ENCODE assay signal across 8 cellular contexts in genomic region chr18:6885992-6886823, GRCh38.
DNase-seq lines count a peak whose midpoint lies in the region; ATAC-seq, FAIRE-seq and TF ChIP-seq lines count a peak whose summit lies in the region.

No MANE protein-coding gene starts in this region.

- no peak for TF ChIP-seq EP300 in H1 (IDR thresholded peaks at IDR 0.05; ENCODE audit: borderline replicate concordance in 1 of 2, low read depth in 2 of 2, low read length in 2 of 2)

- H3K4me3 ChIP-seq in Peyer's patch (no peak overlapping the region), H1 (ENCODE audit: extremely low read depth in 1 of 4, insufficient read depth in 2 of 4, low read depth in 3 of 4, low read length in 4 of 4) (no peak overlapping the region), lower lobe of right lung (no peak overlapping the region)

- no peak overlapping the region for H2BK120ac ChIP-seq in H1 (replicated peaks; ENCODE audit: low read depth, low read length)

- peak; percentile 95 for FAIRE-seq in H1 (lab: Jason Lieb, UNC)

- H4K5ac ChIP-seq in H1 (ENCODE audit: insufficient read length, low read depth, low read length) = no peak overlapping the region

- no peak overlapping the region for H2AK5ac ChIP-seq in H1 (ENCODE audit: low read depth, low read length)

- H3K4me1 ChIP-seq in Peyer's patch (no peaks in the 10 kb centered on the region), H1 (replicated peaks in 1 of 4; ENCODE audit: control insufficient read depth in 3 of 4, insufficient read depth in 4 of 4, low read length in 3 of 4) (peaks cover 0 to 5% (median 2%) of the 10 kb centered on the region in 4 experiments; a peak in 2 of 7 replicates), lower lobe of right lung (no peaks in the 10 kb centered on the region)

- H2BK15ac ChIP-seq in H1 (ENCODE audit: low read length) = no peak overlapping the region

- POLR2A ChIA-PET in H1 (lab: Charles Lee; ENCODE audit: partially characterized antibody) = interaction anchor here (1.0 kb wide), 1 partner anchor 159 kb away, joined by 3 read pairs; no protein-coding TSS in a partner anchor

- H3K27ac ChIP-seq in Peyer's patch = no peak overlapping the region
- no peak overlapping the region for H3K27ac ChIP-seq in H1 (ENCODE audit: low read depth, low read length)
- H3K27ac ChIP-seq in lower lobe of right lung = no peak overlapping the region

- H3K4me2 ChIP-seq in H1 (ENCODE audit: insufficient read depth in 1 of 2, low read depth in 2 of 2, low read length in 2 of 2) = no peak overlapping the region

- no peak overlapping the region for H2BK12ac ChIP-seq in H1 (ENCODE audit: low read depth, low read length)

- CTCF ChIA-PET in H1 (lab: Charles Lee; ENCODE audit: partially characterized antibody) = interaction anchor here (0.6 to 4.8 kb wide), 43 partner anchors 10 to 1789 kb away, joined by 3 to 73 read pairs (median 4); partner anchors contain the start of gene ARHGAP28

- ATAC-seq in lower lobe of right lung (peak; percentile 59 to 75), GM21529 (IDR thresholded peaks at IDR 0.05; ENCODE audit: unreplicated experiment) (no peak)

- no peak overlapping the region for H2BK20ac ChIP-seq in H1 (ENCODE audit: low read length)

- H2BK5ac ChIP-seq in H1 (ENCODE audit: low read depth, low read length) = no peak overlapping the region

- no peak overlapping the region for H3K18ac ChIP-seq in H1 (ENCODE audit: extremely low read depth, low read length)

- H2AFZ ChIP-seq in H1 (ENCODE audit: low read length) = no peak overlapping the region

- DNase-seq in ELR (ENCODE audit: low read depth) = peak; percentile 39
- DNase-seq in HT1080 (ENCODE audit: low read depth) = peak; percentile 37
- DNase-seq in Peyer's patch = peak in 1 of 3 donors; percentile 82
- DNase-seq in H1 (ENCODE audit: low read depth in 1 of 2, low spot score in 2 of 2) = no peak
- no peak for DNase-seq in lower lobe of right lung
- no peak for DNase-seq in activated gamma-delta T cell (lab: John Stamatoyannopoulos, UW)
- DNase-seq in activated CD4-positive, CD25-positive, alpha-beta regulatory T cell (lab: John Stamatoyannopoulos, UW) = no peak

- H3K79me1 ChIP-seq in H1 (ENCODE audit: low read depth, low read length) = no peaks in the 10 kb centered on the region

- no peak overlapping the region for H3K14ac ChIP-seq in H1 (ENCODE audit: insufficient read length)

- TF ChIP-seq RAD21 in H1 (IDR thresholded peaks at IDR 0.05 in 1 of 2, conservative IDR thresholded peaks at IDR 0.05 in 1 of 2; ENCODE audit: low read depth in 2 of 2, low read length in 2 of 2) = peak; percentile 96 to 97

- H3K23ac ChIP-seq in H1 (ENCODE audit: insufficient read length) = no peak overlapping the region

- H3K4ac ChIP-seq in H1 (replicated peaks; ENCODE audit: insufficient read length, low read depth, low read length) = no peak overlapping the region

- H3K27me3 ChIP-seq in Peyer's patch (no peaks in the 10 kb centered on the region), H1 (replicated peaks in 1 of 4; ENCODE audit: control insufficient read depth in 3 of 4, extremely low read depth in 1 of 4, insufficient read depth in 3 of 4, low read length in 3 of 4) (no peaks in the 10 kb centered on the region), lower lobe of right lung (ENCODE audit: low read depth) (no peaks in the 10 kb centered on the region)

- WGBS in H1 (ENCODE audit: extremely low coverage in 1 of 2, insufficient coverage in 1 of 2, insufficient read length in 1 of 2, insufficient replicate concordance in 2 of 2, low coverage in 1 of 2, low lambda C conversion rate in 2 of 2, missing lambda C conversion rate in 1 of 2), 2 experiments = 47% methylated on average over 4 of the region's 4 CpGs; no CpG with 5 or more reads in 1 of the 2 experiments

- H3K56ac ChIP-seq in H1 (replicated peaks; ENCODE audit: insufficient read length, low read depth, low read length) = no peak overlapping the region

- intact Hi-C loops in lower lobe of right lung (cut with DNase I) = loop anchor here (5.0 kb wide), 1 partner anchor 344 kb away; no protein-coding TSS in a partner anchor

- H3K9me3 ChIP-seq in Peyer's patch = no peaks in the 10 kb centered on the region
- no peaks in the 10 kb centered on the region; a peak in 1 of 4 replicates for H3K9me3 ChIP-seq in H1 (ENCODE audit: insufficient read depth in 2 of 2, low read depth in 1 of 2, low read length in 1 of 2)
- H3K9me3 ChIP-seq in lower lobe of right lung = no peaks in the 10 kb centered on the region

- TF ChIP-seq CTCF in Peyer's patch (IDR thresholded peaks at IDR 0.05) = peak in 5 of 6 experiments; percentile 39 to 75 (median 68)
- peak in 2 of 3 experiments; percentile 70 to 71; a peak in 3 of 4 replicates for TF ChIP-seq CTCF in H1 (IDR thresholded peaks at IDR 0.05; ENCODE audit: control extremely low read depth in 1 of 3, insufficient read depth in 1 of 3, low read depth in 1 of 3, low read length in 3 of 3)
- TF ChIP-seq CTCF in lower lobe of right lung (IDR thresholded peaks at IDR 0.05) = peak; percentile 60

- no peaks in the 10 kb centered on the region for H3K36me3 ChIP-seq in Peyer's patch
- H3K36me3 ChIP-seq in H1 (ENCODE audit: control insufficient read depth in 2 of 4, insufficient read depth in 4 of 4, low read length in 3 of 4) = peaks cover 0 to 3% (median 0%) of the 10 kb centered on the region in 4 experiments; a peak in 2 of 8 replicates
- peaks cover 10% of the 10 kb centered on the region for H3K36me3 ChIP-seq in lower lobe of right lung

- H4K91ac ChIP-seq in H1 (replicated peaks; ENCODE audit: insufficient read length, low read length) = no peak overlapping the region

- H3K23me2 ChIP-seq in H1 (ENCODE audit: low read depth, low read length) = no peaks in the 10 kb centered on the region

- no peak overlapping the region for H4K8ac ChIP-seq in H1 (ENCODE audit: extremely low read depth, insufficient read depth, low read length)

- no peaks in the 10 kb centered on the region for H4K20me1 ChIP-seq in H1 (replicated peaks in 1 of 2; ENCODE audit: control insufficient read depth in 1 of 2, insufficient read depth in 2 of 2, low read length in 2 of 2)

- TF ChIP-seq POLR2A in Peyer's patch (IDR thresholded peaks at IDR 0.05) (no peak), H1 (IDR thresholded peaks at IDR 0.05; ENCODE audit: control extremely low read depth in 1 of 2, low read depth in 2 of 2, low read length in 2 of 2) (no peak)

- no peaks in the 10 kb centered on the region for H3K79me2 ChIP-seq in H1 (ENCODE audit: control insufficient read depth in 1 of 2, insufficient read depth in 2 of 2, low read length in 2 of 2)

- no peak overlapping the region for H3K9ac ChIP-seq in H1 (replicated peaks in 1 of 4; ENCODE audit: extremely low read depth in 1 of 4, low read depth in 3 of 4, low read length in 3 of 4)

TF ChIP-seq in H1, 55 proteins besides CTCF, POLR2A, EP300 and RAD21:
- TF ChIP-seq BACH1 (IDR thresholded peaks at IDR 0.05; ENCODE audit: low read length) (0 out of 2 replicates have a peak, but pooled peaks have one; percentile 9), ATF3 (IDR thresholded peaks at IDR 0.05; ENCODE audit: insufficient read depth, low read depth, low read length) (no peak), TEAD4 (IDR thresholded peaks at IDR 0.05; ENCODE audit: low read depth, low read length) (peak; percentile 58), YY1 (IDR thresholded peaks at IDR 0.05; ENCODE audit: low read depth, low read length) (0 out of 2 replicates have a peak, but pooled peaks have one; percentile 21), SRF (IDR thresholded peaks at IDR 0.05; ENCODE audit: low read depth, low read length) (no peak)

Comparison
In these comparisons a context has a peak if more than half of its experiments do, and no peak if none do; other contexts are left out.
1. DNase-seq: peak in ELR (single experiment) and HT1080 (single experiment); none in H1 (0 of 2), lower lobe of right lung (single experiment), activated gamma-delta T cell (single experiment) and activated CD4-positive, CD25-positive, alpha-beta regulatory T cell (0 of 4).
2. Peak in every context shown above with its lines, with median percentiles within 50 percentile points of each other: CTCF ChIP-seq.